Comparison of ENCODE assay signal across 9 cellular contexts in the genomic region with DNA sequence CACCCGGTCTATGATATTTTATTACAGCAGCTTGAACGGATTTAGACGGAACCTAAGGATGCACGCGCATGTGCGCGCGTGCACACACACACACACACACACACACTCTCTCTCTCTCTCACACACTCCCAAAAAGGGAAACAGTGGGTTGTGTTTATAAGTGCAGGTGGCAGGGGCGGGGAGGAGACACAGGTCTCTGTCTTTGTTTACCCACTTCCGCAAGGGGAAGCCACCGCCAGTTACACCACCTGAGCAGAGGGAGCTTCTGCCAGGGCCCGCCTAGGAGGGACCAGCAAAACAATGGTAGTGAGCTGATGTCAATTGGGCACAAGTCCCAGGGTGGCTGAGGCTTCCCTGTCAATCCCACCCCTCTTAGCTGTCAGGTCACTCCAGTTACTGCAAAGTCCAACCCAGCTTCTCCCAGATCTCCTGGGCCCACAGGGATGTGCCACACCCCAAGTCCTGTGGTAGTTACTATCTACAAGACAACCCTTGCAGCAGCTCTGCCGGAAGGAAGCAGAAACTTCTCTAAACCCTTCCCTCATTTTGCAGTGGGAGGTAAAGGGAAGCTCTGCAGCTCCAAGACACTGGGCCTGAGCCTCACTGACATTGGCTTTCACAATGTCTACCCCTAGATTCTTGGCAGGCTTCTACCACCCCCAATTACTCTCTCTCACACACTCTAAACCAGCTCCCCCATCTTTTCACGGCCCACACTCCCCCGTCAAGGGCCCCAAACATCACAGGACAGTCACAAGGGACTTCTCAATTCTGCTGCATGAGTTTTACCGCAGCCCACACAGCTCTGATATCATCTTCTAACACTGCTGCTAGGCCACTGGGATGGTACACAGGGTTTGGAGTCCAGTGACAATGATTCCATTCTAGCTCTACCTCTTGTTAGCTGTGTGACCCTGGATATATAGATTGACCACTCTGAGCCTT. TPM values are rescaled to one million over a fixed set of nuclear protein-coding genes. Genes with fewer than 3 reads are reported as not detected.
A peak's percentile ranks its signal among the peaks of the same experiment; 100 is the strongest.
DNase-seq lines count a peak whose midpoint lies in the region; ATAC-seq and TF ChIP-seq lines count a peak whose summit lies in the region.
"Had no signal": no experiment of that assay in that cellular context is flagged by ENCODE, and none has a peak within 500 bp of the region (broad histone marks: within the 10 kb centered on the region; RNA-seq: fewer than 3 reads in every experiment).

No MANE protein-coding gene starts in this region.

- in situ Hi-C loops in GM13976 (cut with MboI; ENCODE audit: low sequenced_read_pairs, unreplicated experiment), result no loop called here

- no peak overlapping the region for H3K9ac ChIP-seq in SK-N-SH

- peak; percentile 80 for DNase-seq in GM13976 (ENCODE audit: low spot score)
- DNase-seq in MV-4-11 (lab: John Stamatoyannopoulos, UW), result peak; percentile 83
- peak; percentile 60 to 63 for DNase-seq in activated CD4-positive, alpha-beta T cell treated with anti-CD3 and anti-CD28 coated beads, Interleukin-2, amount 50 U/mL, for 4 hours
- DNase-seq in cardiac septum (ENCODE audit: low spot score), result peak; percentile 88
- peak; percentile 33 to 69 for DNase-seq in stimulated activated CD4-positive, alpha-beta T cell treated with anti-CD3 and anti-CD28 coated beads, Interleukin-4, amount 100 ng/mL, for 4 hours
- no peak for DNase-seq in SK-N-SH
- no peak for DNase-seq in HPDE6-E6E7 (ENCODE audit: extremely low spot score)

- no peaks in the 10 kb centered on the region for H3K9me2 ChIP-seq in SK-N-SH

- intact Hi-C loops in cardiac septum (cut with DNase I), result no loop called here

- ATAC-seq in GM21786 (IDR thresholded peaks at IDR 0.05; ENCODE audit: unreplicated experiment), result peak; percentile 92

- no peaks in the 10 kb centered on the region for H3K9me3 ChIP-seq in SK-N-SH

- no peaks in the 10 kb centered on the region for H3K4me1 ChIP-seq in SK-N-SH (ENCODE audit: control insufficient read depth in 1 of 2, insufficient read depth in 2 of 2, low read depth in 1 of 2, low read length in 1 of 2)

- WGBS in SK-N-SH (ENCODE audit: low lambda C conversion rate), result 96% methylated on average over 16 of the region's 16 CpGs

- no peaks in the 10 kb centered on the region for H3K36me3 ChIP-seq in SK-N-SH (replicated peaks in 1 of 2; ENCODE audit: control insufficient read depth in 1 of 2, insufficient read depth in 2 of 2, low read length in 1 of 2)

- H3K79me2 ChIP-seq in SK-N-SH (ENCODE audit: insufficient read depth), result peaks cover 77% of the 10 kb centered on the region

- POLR2A ChIA-PET in SK-N-SH (lab: Yijun Ruan, JAX), result no interaction called here

- TF ChIP-seq CTCF in GM13976 (IDR thresholded peaks at IDR 0.05; ENCODE audit: borderline replicate concordance, control extremely low read depth, extremely low read depth, insufficient read depth, missing control alignments) (no peak), SK-N-SH (IDR thresholded peaks at IDR 0.05) (no peak)

- no peak overlapping the region for H3K4me3 ChIP-seq in SK-N-SH (ENCODE audit: low read depth in 2 of 2, low read length in 1 of 2)

- no peaks in the 10 kb centered on the region for H3F3A ChIP-seq in SK-N-SH (replicated peaks; ENCODE audit: insufficient read depth)

- no peak for TF ChIP-seq EP300 in SK-N-SH (IDR thresholded peaks at IDR 0.05; ENCODE audit: borderline replicate concordance in 1 of 2, low read depth in 1 of 2, low read length in 1 of 2)

- TF ChIP-seq RAD21 in SK-N-SH (IDR thresholded peaks at IDR 0.05; ENCODE audit: low read length), result no peak

- no peak overlapping the region for H3K4me2 ChIP-seq in SK-N-SH

- no peaks in the 10 kb centered on the region for H3K27me3 ChIP-seq in SK-N-SH (ENCODE audit: insufficient read depth)

- H2AFZ ChIP-seq in SK-N-SH (ENCODE audit: low read depth), result no peak overlapping the region

- H4K20me1 ChIP-seq in SK-N-SH (ENCODE audit: insufficient read depth), result peaks cover 60% of the 10 kb centered on the region

- H3K27ac ChIP-seq in SK-N-SH (ENCODE audit: low read depth in 2 of 2, low read length in 1 of 2), result no peak overlapping the region

- CTCF ChIA-PET in SK-N-SH (lab: Yijun Ruan, JAX), result interaction anchor here (1.1 to 2.2 kb wide), 2 partner anchors 21 to 43 kb away, joined by 3 to 6 read pairs; no protein-coding TSS in a partner anchor

TF ChIP-seq in SK-N-SH, 30 proteins besides CTCF, POLR2A, EP300 and RAD21:
- TF ChIP-seq MXI1 (IDR thresholded peaks at IDR 0.05; ENCODE audit: low read depth, low read length) (no peak), ELF1 (IDR thresholded peaks at IDR 0.05) (no peak), POLR2AphosphoS5 (IDR thresholded peaks at IDR 0.05; ENCODE audit: low read depth, low read length) (no peak), EZH2phosphoT487 (IDR thresholded peaks at IDR 0.05; ENCODE audit: borderline replicate concordance, low read depth) (no peak), GABPA (IDR thresholded peaks at IDR 0.05; ENCODE audit: low read depth) (no peak), USF2 (IDR thresholded peaks at IDR 0.05; ENCODE audit: borderline replicate concordance, low read depth, low read length) (no peak), YY1 (IDR thresholded peaks at IDR 0.05; ENCODE audit: low read depth) (no peak), MAX (IDR thresholded peaks at IDR 0.05; ENCODE audit: low read depth) (no peak), RFX5 (IDR thresholded peaks at IDR 0.05; ENCODE audit: low read length) (no peak), NRF1 (IDR thresholded peaks at IDR 0.05; ENCODE audit: low read depth, low read length) (no peak), SIN3A (IDR thresholded peaks at IDR 0.05; ENCODE audit: borderline replicate concordance, low read depth, low read length) (no peak), SMC3 (IDR thresholded peaks at IDR 0.05; ENCODE audit: low read depth, low read length) (no peak), MEF2A (IDR thresholded peaks at IDR 0.05; ENCODE audit: borderline replicate concordance, low read depth) (no peak), TCF12 (IDR thresholded peaks at IDR 0.05) (no peak), FOXJ3 (CRISPR knock-in tag; IDR thresholded peaks at IDR 0.05) (no peak), TEAD4 (IDR thresholded peaks at IDR 0.05; ENCODE audit: borderline replicate concordance, insufficient read depth) (no peak)
- TF ChIP-seq, protein P1, sequence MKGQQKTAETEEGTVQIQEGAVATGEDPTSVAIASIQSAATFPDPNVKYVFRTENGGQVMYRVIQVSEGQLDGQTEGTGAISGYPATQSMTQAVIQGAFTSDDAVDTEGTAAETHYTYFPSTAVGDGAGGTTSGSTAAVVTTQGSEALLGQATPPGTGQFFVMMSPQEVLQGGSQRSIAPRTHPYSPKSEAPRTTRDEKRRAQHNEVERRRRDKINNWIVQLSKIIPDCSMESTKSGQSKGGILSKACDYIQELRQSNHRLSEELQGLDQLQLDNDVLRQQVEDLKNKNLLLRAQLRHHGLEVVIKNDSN (IDR thresholded peaks at IDR 0.05; ENCODE audit: borderline replicate concordance, low read depth), result no peak
- TF ChIP-seq, protein P2, sequence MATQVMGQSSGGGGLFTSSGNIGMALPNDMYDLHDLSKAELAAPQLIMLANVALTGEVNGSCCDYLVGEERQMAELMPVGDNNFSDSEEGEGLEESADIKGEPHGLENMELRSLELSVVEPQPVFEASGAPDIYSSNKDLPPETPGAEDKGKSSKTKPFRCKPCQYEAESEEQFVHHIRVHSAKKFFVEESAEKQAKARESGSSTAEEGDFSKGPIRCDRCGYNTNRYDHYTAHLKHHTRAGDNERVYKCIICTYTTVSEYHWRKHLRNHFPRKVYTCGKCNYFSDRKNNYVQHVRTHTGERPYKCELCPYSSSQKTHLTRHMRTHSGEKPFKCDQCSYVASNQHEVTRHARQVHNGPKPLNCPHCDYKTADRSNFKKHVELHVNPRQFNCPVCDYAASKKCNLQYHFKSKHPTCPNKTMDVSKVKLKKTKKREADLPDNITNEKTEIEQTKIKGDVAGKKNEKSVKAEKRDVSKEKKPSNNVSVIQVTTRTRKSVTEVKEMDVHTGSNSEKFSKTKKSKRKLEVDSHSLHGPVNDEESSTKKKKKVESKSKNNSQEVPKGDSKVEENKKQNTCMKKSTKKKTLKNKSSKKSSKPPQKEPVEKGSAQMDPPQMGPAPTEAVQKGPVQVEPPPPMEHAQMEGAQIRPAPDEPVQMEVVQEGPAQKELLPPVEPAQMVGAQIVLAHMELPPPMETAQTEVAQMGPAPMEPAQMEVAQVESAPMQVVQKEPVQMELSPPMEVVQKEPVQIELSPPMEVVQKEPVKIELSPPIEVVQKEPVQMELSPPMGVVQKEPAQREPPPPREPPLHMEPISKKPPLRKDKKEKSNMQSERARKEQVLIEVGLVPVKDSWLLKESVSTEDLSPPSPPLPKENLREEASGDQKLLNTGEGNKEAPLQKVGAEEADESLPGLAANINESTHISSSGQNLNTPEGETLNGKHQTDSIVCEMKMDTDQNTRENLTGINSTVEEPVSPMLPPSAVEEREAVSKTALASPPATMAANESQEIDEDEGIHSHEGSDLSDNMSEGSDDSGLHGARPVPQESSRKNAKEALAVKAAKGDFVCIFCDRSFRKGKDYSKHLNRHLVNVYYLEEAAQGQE (IDR thresholded peaks at IDR 0.05; ENCODE audit: low read depth, low read length), result no peak

RNA-seq across cellular contexts. Expression of gene ANXA11, which starts 17.6 kb away (rescaled TPM):
- 406 TPM for total RNA-seq in cardiac septum
- 50.9 and 53.6 TPM in 2 replicates for polyA plus RNA-seq in SK-N-SH (2012; rRNA removed)
- polyA plus RNA-seq in SK-N-SH (2012; cell fraction: cytosol; rRNA removed), result 42.2 and 48.2 TPM in 2 replicates
- polyA plus RNA-seq in SK-N-SH (2012; cell fraction: nucleus; rRNA removed), result 59.9 and 66.6 TPM in 2 replicates

RNA-seq across cellular contexts. Expression of gene PLAC9, which starts 55.2 kb away (rescaled TPM):
- total RNA-seq in cardiac septum, result 30.4 TPM
- 0.21 TPM in 1 of 2 replicates, not detected in the other for polyA plus RNA-seq in SK-N-SH (2012; rRNA removed)
- 0.10 and 0.29 TPM in 2 replicates for polyA plus RNA-seq in SK-N-SH (2012; cell fraction: cytosol; rRNA removed)
- polyA plus RNA-seq in SK-N-SH (2012; cell fraction: nucleus; rRNA removed), result 0.14 and 0.62 TPM in 2 replicates
- total RNA-seq: M059J had no signal

Comparison
In these comparisons a context has a peak if more than half of its experiments do, and no peak if none do; other contexts are left out.
1. DNase-seq: peak in GM13976 (single experiment), MV-4-11 (single experiment), activated CD4-positive, alpha-beta T cell treated with anti-CD3 and anti-CD28 coated beads, Interleukin-2, amount 50 U/mL, for 4 hours (2 of 2), cardiac septum (single experiment) and stimulated activated CD4-positive, alpha-beta T cell treated with anti-CD3 and anti-CD28 coated beads, Interleukin-4, amount 100 ng/mL, for 4 hours (2 of 2); none in SK-N-SH (single experiment) and HPDE6-E6E7 (single experiment).